1 cellular context compared by ENCODE assay signal in genomic region chr19:58520257-58520599, GRCh38.
TF ChIP-seq lines count a peak whose summit lies in the region.

No MANE protein-coding gene starts in this region.

TF ChIP-seq in SK-N-SH, 30 proteins besides CTCF, POLR2A, EP300 and RAD21 (continued from another document):
- TF ChIP-seq, protein P1, sequence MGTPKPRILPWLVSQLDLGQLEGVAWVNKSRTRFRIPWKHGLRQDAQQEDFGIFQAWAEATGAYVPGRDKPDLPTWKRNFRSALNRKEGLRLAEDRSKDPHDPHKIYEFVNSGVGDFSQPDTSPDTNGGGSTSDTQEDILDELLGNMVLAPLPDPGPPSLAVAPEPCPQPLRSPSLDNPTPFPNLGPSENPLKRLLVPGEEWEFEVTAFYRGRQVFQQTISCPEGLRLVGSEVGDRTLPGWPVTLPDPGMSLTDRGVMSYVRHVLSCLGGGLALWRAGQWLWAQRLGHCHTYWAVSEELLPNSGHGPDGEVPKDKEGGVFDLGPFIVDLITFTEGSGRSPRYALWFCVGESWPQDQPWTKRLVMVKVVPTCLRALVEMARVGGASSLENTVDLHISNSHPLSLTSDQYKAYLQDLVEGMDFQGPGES (IDR thresholded peaks at IDR 0.05; ENCODE audit: low read depth, low read length): no peak
- TF ChIP-seq TCF12 (IDR thresholded peaks at IDR 0.05): no peak
- TF ChIP-seq PBX3 (IDR thresholded peaks at IDR 0.05): no peak
- no peak for TF ChIP-seq SIN3A (IDR thresholded peaks at IDR 0.05; ENCODE audit: borderline replicate concordance, low read depth, low read length)
- TF ChIP-seq CHD2 (IDR thresholded peaks at IDR 0.05; ENCODE audit: low read length, partially characterized antibody): no peak
- TF ChIP-seq SMC3 (IDR thresholded peaks at IDR 0.05; ENCODE audit: low read depth, low read length): no peak
- no peak for TF ChIP-seq GATA2 (CRISPR knock-in tag; IDR thresholded peaks at IDR 0.05)
